19 cellular contexts compared by ENCODE assay signal in the genomic region with DNA sequence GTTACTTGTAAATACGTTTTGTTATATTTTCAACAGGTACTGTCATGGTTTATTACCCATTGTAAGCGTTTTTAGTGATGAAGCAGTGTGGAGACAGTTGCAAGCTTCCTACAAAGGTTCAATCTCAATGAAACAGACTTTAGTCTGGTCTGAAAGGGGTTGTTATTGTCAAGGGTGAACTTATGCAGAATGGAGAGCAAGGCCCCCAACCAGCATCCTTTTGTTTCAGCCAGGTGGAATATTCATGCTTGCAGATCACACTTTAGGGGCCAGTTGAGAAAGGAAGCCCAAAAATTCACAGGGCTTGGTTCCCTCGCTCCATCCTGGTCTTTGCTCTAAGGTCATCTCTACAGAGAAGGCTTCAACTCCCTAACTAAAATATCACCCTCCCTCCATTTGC.
A peak's percentile ranks its signal among the peaks of the same experiment; 100 is the strongest.
DNase-seq lines count a peak whose midpoint lies in the region; ATAC-seq and TF ChIP-seq lines count a peak whose summit lies in the region.
"Had no signal": no experiment of that assay in that cellular context is flagged by ENCODE, and none has a peak within 500 bp of the region (broad histone marks: within the 10 kb centered on the region; RNA-seq: fewer than 3 reads in every experiment).

No MANE protein-coding gene starts in this region.

- peak; percentile 39 for ATAC-seq in GM23338
- ATAC-seq in GM19328 (IDR thresholded peaks at IDR 0.05; ENCODE audit: unreplicated experiment): no peak
- ATAC-seq in GM19463 (IDR thresholded peaks at IDR 0.05; ENCODE audit: unreplicated experiment): no peak
- ATAC-seq: A549, HCT116, PC-3 had no signal

- DNase-seq in GM23338 (ENCODE audit: low spot score): peak; percentile 85
- peak; percentile 83 for DNase-seq in iPS DF 6.9 (ENCODE audit: low read depth, low spot score)
- DNase-seq in nephron progenitor cell: no peak
- DNase-seq in activated effector memory CD4-positive, alpha-beta T cell treated with anti-CD3 and anti-CD28 coated beads, Interleukin-2, amount 50 U/mL, for 16 hours: no peak
- DNase-seq: C1 segment of cervical spinal cord, Karpas-422, MG63, NCI-H1092, NCI-H146, NCI-H2081, NCI-H510A, NCI-H774, PC-3 had no signal

- 0 out of 2 replicates have a peak, but pooled peaks have one; percentile 16 for TF ChIP-seq EP300 in Ishikawa (IDR thresholded peaks at IDR 0.05; ENCODE audit: borderline replicate concordance)

- peak overlapping the region; percentile 84 for H3K4me2 ChIP-seq in GM23338
- H3K4me2 ChIP-seq: A549 had no signal

- no peaks in the 10 kb centered on the region; the same call in 1 of the 2 replicates for H4K20me1 ChIP-seq in GM23338 (replicated peaks; ENCODE audit: insufficient read depth)

- no peaks in the 10 kb centered on the region; the same call in 1 of the 2 replicates for H3K9me3 ChIP-seq in iPS DF 6.9 (ENCODE audit: control insufficient read depth, insufficient read depth, low read length)
- H3K9me3 ChIP-seq: A549, MG63 had no signal

- H3K4me3 Mint-ChIP-seq in GM23338 (peak overlapping the region; percentile 65), nephron progenitor cell (peak overlapping the region; percentile 90)

- TF ChIP-seq CTCF in GM23338 (conservative IDR thresholded peaks at IDR 0.05; ENCODE audit: low read depth in 2 of 2): no peak
- TF ChIP-seq CTCF in nephron progenitor cell (IDR thresholded peaks at IDR 0.05): no peak

- H3K9me3 Mint-ChIP-seq in GM23338 (peaks cover 2% of the 10 kb centered on the region; the same call in 1 of the 3 replicates), nephron progenitor cell (no peaks in the 10 kb centered on the region)

- H3K79me2 ChIP-seq in GM23338 (replicated peaks; ENCODE audit: insufficient read depth): peaks cover 17% of the 10 kb centered on the region

- H3K4me3 ChIP-seq in GM23338: peak overlapping the region; percentile 65
- H3K4me3 ChIP-seq in iPS DF 6.9 (ENCODE audit: low read length): no peak overlapping the region
- H3K4me3 ChIP-seq: A549, MG63 had no signal

- peaks cover 35% of the 10 kb centered on the region for H3K4me1 ChIP-seq in GM23338 (ENCODE audit: insufficient read depth)
- peaks cover 2% of the 10 kb centered on the region; the same call in 1 of the 2 replicates for H3K4me1 ChIP-seq in iPS DF 6.9 (ENCODE audit: control insufficient read depth, insufficient read depth, low read length)

- H3K9me2 ChIP-seq in GM23338 (ENCODE audit: insufficient read depth): no peaks in the 10 kb centered on the region

- TF ChIP-seq RAD21 in Ishikawa (IDR thresholded peaks at IDR 0.05; ENCODE audit: low read depth): no peak

- 0 out of 2 replicates have a peak, but pooled peaks cover 5% of the 10 kb centered on the region for H3F3A ChIP-seq in GM23338 (replicated peaks; ENCODE audit: low read depth)

- H3K27me3 Mint-ChIP-seq in GM23338 (ENCODE audit: insufficient read depth, low read depth, poor library complexity) (peaks cover 27% of the 10 kb centered on the region), nephron progenitor cell (ENCODE audit: low read depth, poor library complexity) (peaks cover 3% of the 10 kb centered on the region)

- H3K27ac Mint-ChIP-seq in GM23338: peak overlapping the region; percentile 70; the same call in 1 of the 2 replicates
- no peak overlapping the region for H3K27ac Mint-ChIP-seq in nephron progenitor cell

- H3K4me1 Mint-ChIP-seq in GM23338 (peaks cover 55% of the 10 kb centered on the region), nephron progenitor cell (peaks cover 65% of the 10 kb centered on the region)

- no CpG with 5 or more reads among the region's 3 CpGs for WGBS in iPS DF 6.9 (ENCODE audit: insufficient coverage, insufficient read length)

- H2AFZ ChIP-seq in GM23338: no peak overlapping the region

- H3K27ac ChIP-seq in GM23338 (ENCODE audit: low read depth) (peak overlapping the region; percentile 83), iPS DF 6.9 (ENCODE audit: low read length) (no peak overlapping the region)
- H3K27ac ChIP-seq: A549, RWPE1 had no signal

- peaks cover 47% of the 10 kb centered on the region for H3K27me3 ChIP-seq in GM23338 (ENCODE audit: insufficient read depth)
- peaks cover 2% of the 10 kb centered on the region; the same call in 1 of the 2 replicates for H3K27me3 ChIP-seq in iPS DF 6.9 (ENCODE audit: control insufficient read depth, insufficient read depth, low read length)
- H3K27me3 ChIP-seq: MG63 had no signal

- H3K36me3 ChIP-seq in GM23338 (ENCODE audit: insufficient read depth): no peaks in the 10 kb centered on the region
- H3K36me3 ChIP-seq in iPS DF 6.9 (ENCODE audit: control insufficient read depth, insufficient read depth, low read length): no peaks in the 10 kb centered on the region; the same call in 1 of the 2 replicates
- H3K36me3 ChIP-seq: MG63 had no signal

- H3K36me3 Mint-ChIP-seq in GM23338 (ENCODE audit: low read depth): no peaks in the 10 kb centered on the region; the same call in 2 of the 3 replicates
- no peaks in the 10 kb centered on the region for H3K36me3 Mint-ChIP-seq in nephron progenitor cell (ENCODE audit: low read depth)

TF ChIP-seq in GM23338, 12 proteins besides CTCF, POLR2A, EP300 and RAD21 (continues in another document):
- TF ChIP-seq EZH2 (IDR thresholded peaks at IDR 0.05; ENCODE audit: low read depth, unreplicated experiment) (no peak), CREB1 (CRISPR knock-in tag; IDR thresholded peaks at IDR 0.05; ENCODE audit: low read depth) (no peak), STAT1 (IDR thresholded peaks at IDR 0.05; ENCODE audit: unreplicated experiment) (no peak), JUNB (IDR thresholded peaks at IDR 0.05; ENCODE audit: unreplicated experiment) (no peak), EZH2phosphoT487 (IDR thresholded peaks at IDR 0.05; ENCODE audit: unreplicated experiment) (no peak), POLR2AphosphoS5 (IDR thresholded peaks at IDR 0.05; ENCODE audit: low read depth) (peak; percentile 43; the same call in 1 of the 2 replicates), ZNF331 (CRISPR knock-in tag; IDR thresholded peaks at IDR 0.05; ENCODE audit: low read depth) (no peak)
- TF ChIP-seq, protein P1, sequence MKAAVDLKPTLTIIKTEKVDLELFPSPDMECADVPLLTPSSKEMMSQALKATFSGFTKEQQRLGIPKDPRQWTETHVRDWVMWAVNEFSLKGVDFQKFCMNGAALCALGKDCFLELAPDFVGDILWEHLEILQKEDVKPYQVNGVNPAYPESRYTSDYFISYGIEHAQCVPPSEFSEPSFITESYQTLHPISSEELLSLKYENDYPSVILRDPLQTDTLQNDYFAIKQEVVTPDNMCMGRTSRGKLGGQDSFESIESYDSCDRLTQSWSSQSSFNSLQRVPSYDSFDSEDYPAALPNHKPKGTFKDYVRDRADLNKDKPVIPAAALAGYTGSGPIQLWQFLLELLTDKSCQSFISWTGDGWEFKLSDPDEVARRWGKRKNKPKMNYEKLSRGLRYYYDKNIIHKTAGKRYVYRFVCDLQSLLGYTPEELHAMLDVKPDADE (IDR thresholded peaks at IDR 0.05): no peak

TF ChIP-seq in Ishikawa, 13 proteins besides CTCF, POLR2A, EP300 and RAD21:
- no peak for TF ChIP-seq TCF12 (IDR thresholded peaks at IDR 0.05; ENCODE audit: low read depth)

Comparison
In these comparisons a context has a peak if more than half of its experiments do, and no peak if none do; other contexts are left out.
1. DNase-seq: peak in GM23338 (single experiment) and iPS DF 6.9 (single experiment); none in nephron progenitor cell (single experiment) and activated effector memory CD4-positive, alpha-beta T cell treated with anti-CD3 and anti-CD28 coated beads, Interleukin-2, amount 50 U/mL, for 16 hours (single experiment).